ENCODE assay signal across 29 cellular contexts in genomic region chr1:168686666-168687065, GRCh38. TPM values are rescaled to one million over a fixed set of nuclear protein-coding genes. Genes with fewer than 3 reads are reported as not detected.
"Had no signal": no experiment of that assay in that cellular context is flagged by ENCODE, and none has a peak within 500 bp of the region (broad histone marks: within the 10 kb centered on the region; RNA-seq: fewer than 3 reads in every experiment).

No MANE protein-coding gene starts in this region.

- DNase-seq: activated CD4-positive, alpha-beta T cell treated with anti-CD3 and anti-CD28 coated beads for 48 hours; activated CD4-positive, alpha-beta T cell treated with anti-CD3 and anti-CD28 coated beads, Interleukin-2, amount 50 U/mL, for 48 hours; activated CD8-positive, alpha-beta memory T cell treated with anti-CD3 and anti-CD28 coated beads, Interleukin-2, amount 50 U/mL, for 4 hours; activated effector memory CD4-positive, alpha-beta T cell treated with anti-CD3 and anti-CD28 coated beads, Interleukin-2, amount 50 U/mL, for 16 hours; activated naive CD4-positive, alpha-beta T cell treated with anti-CD3 and anti-CD28 coated beads, Interleukin-2, amount 10 ng/mL, durations not matched to agents 7 days and 5 days; activated naive CD8-positive, alpha-beta T cell treated with anti-CD3 and anti-CD28 coated beads, Interleukin-2, amount 10 ng/mL, durations not matched to agents 7 days and 5 days; activated T-cell treated with anti-CD3 and anti-CD28 coated beads, Interleukin-2, amount 50 U/mL, for 1 hour; amniotic stem cell; caudate nucleus; endodermal cell; foreskin fibroblast; heart left ventricle; left cardiac atrium; mammary epithelial cell; naive B cell; ovary; psoas muscle; spleen; stimulated activated naive CD4-positive, alpha-beta T cell treated with Interleukin-2 at 50 U/mL for 16 hours; T-helper 17 cell; T1000; WERI-Rb-1 had no signal

- H3K9me3 ChIP-seq: ovary, right atrium auricular region, tibial nerve had no signal

- H3K4me1 ChIP-seq: psoas muscle, right atrium auricular region, spleen, tibial nerve had no signal

- FAIRE-seq: astrocyte, urothelium cell line had no signal

- H3K27me3 ChIP-seq: heart left ventricle, ovary, right atrium auricular region, tibial nerve had no signal

- H3K36me3 ChIP-seq: heart left ventricle, ovary, right atrium auricular region, spleen, tibial nerve, WERI-Rb-1 had no signal

- H3K27ac ChIP-seq: heart left ventricle, ovary, psoas muscle, right atrium auricular region, spleen, tibial nerve, WERI-Rb-1 had no signal

- ATAC-seq: activated CD4-positive, CD25-positive, alpha-beta regulatory T cell treated with anti-CD3 and anti-CD28 coated beads, Interleukin-2, amount 50 U/mL, for 24 hours; esophagus mucosa; heart left ventricle; left cardiac atrium; psoas muscle; T-helper 17 cell had no signal

- H3K4me3 ChIP-seq: heart left ventricle, ovary, psoas muscle, right atrium auricular region, spleen, tibial nerve had no signal

RNA-seq across cellular contexts. Expression of gene DPT, which starts 42.3 kb away (rescaled TPM):
- polyA plus RNA-seq: mammary epithelial cell, neural cell had no signal
